8 cellular contexts compared by ENCODE assay signal in genomic region chr2:62704654-62705006, GRCh38. TPM values are rescaled to one million over a fixed set of nuclear protein-coding genes. Genes with fewer than 3 reads are reported as not detected.
DNase-seq lines count a peak whose midpoint lies in the region; ATAC-seq, FAIRE-seq and TF ChIP-seq lines count a peak whose summit lies in the region.

No MANE protein-coding gene starts in this region.

- intact Hi-C loops in K562 (cut with micrococcal nuclease) = loop anchor here (1.0 to 5.0 kb wide), 3 partner anchors 71 to 247 kb away; partner anchors contain the start of gene TMEM17
- intact Hi-C loops in lower lobe of right lung (cut with DNase I) = no loop called here
- intact Hi-C loops in sciatic nerve (cut with DNase I) = loop anchor here (10.0 kb wide), 1 partner anchor 240 kb away; no protein-coding TSS in a partner anchor

- H3K4me2 ChIP-seq in K562 (ENCODE audit: insufficient read depth, low read length) = peak overlapping the region; percentile 83

- peaks cover 0 to 20% of the 10 kb centered on the region in 2 experiments; a peak in 2 of 5 replicates for H3K4me1 ChIP-seq in K562 (replicated peaks in 1 of 2; ENCODE audit: control insufficient read depth in 2 of 2, insufficient read depth in 2 of 2, low read length in 2 of 2)
- H3K4me1 ChIP-seq in lower lobe of right lung = peaks cover 27% of the 10 kb centered on the region

- H3K9me3 ChIP-seq in K562 (replicated peaks; ENCODE audit: control insufficient read depth, insufficient read depth, low read depth, low read length) (no peaks in the 10 kb centered on the region), lower lobe of right lung (no peaks in the 10 kb centered on the region)

- peak overlapping the region; percentile 87 for H3K4me3 Mint-ChIP-seq in activated naive CD4-positive, alpha-beta T cell treated with anti-CD3 and anti-CD28 coated beads, Interleukin-2, amount 10 ng/mL, durations not matched to agents 7 days and 5 days
- peak overlapping the region; percentile 91 for H3K4me3 Mint-ChIP-seq in type B pancreatic cell

- peaks cover 15% of the 10 kb centered on the region for H3K36me3 Mint-ChIP-seq in activated naive CD4-positive, alpha-beta T cell treated with anti-CD3 and anti-CD28 coated beads, Interleukin-2, amount 10 ng/mL, durations not matched to agents 7 days and 5 days
- H3K36me3 Mint-ChIP-seq in type B pancreatic cell = peaks cover 10% of the 10 kb centered on the region

- no peak for TF ChIP-seq EP300 in K562 (IDR thresholded peaks at IDR 0.05; ENCODE audit: low read length)

- POLR2A ChIA-PET in K562 (lab: Yijun Ruan, JAX) = interaction anchor here (0.6 to 1.9 kb wide), 9 partner anchors 9 to 620 kb away, joined by 3 to 7 read pairs (median 4); partner anchors contain the start of gene TMEM17

- H3K79me2 ChIP-seq in K562 (ENCODE audit: control insufficient read depth, insufficient read depth, low read length) = peaks cover 35% of the 10 kb centered on the region

- CTCF ChIA-PET in activated naive CD4-positive, alpha-beta T cell treated with anti-CD3 and anti-CD28 coated beads, Interleukin-2, amount 10 ng/mL, durations not matched to agents 7 days and 5 days (lab: Charles Lee) = interaction anchor here (1.1 to 1.9 kb wide), 2 partner anchors 71 to 248 kb away, joined by 3 to 7 read pairs; no protein-coding TSS in a partner anchor
- CTCF ChIA-PET in K562 (lab: Yijun Ruan, JAX; ENCODE audit: low intra/inter-chr PET ratio) = interaction anchor here (0.6 kb wide), 1 partner anchor 1007 kb away, joined by 3 read pairs; no protein-coding TSS in a partner anchor

- H3K27me3 ChIP-seq in K562 (ENCODE audit: control insufficient read depth in 2 of 2, insufficient read depth in 2 of 2, low read length in 2 of 2) (no peaks in the 10 kb centered on the region), lower lobe of right lung (ENCODE audit: low read depth) (no peaks in the 10 kb centered on the region)

- ATAC-seq in K562 (no peak), lower lobe of right lung (no peak), sciatic nerve (no peak)

- in situ Hi-C loops in K562 (cut with MboI) = no loop called here

- no peak for TF ChIP-seq RAD21 in K562 (CRISPR knock-in tag; conservative IDR thresholded peaks at IDR 0.05 in 1 of 2, IDR thresholded peaks at IDR 0.05 in 1 of 2)

- TF ChIP-seq CTCF in K562 (IDR thresholded peaks at IDR 0.05 in 2 of 3, conservative IDR thresholded peaks at IDR 0.05 in 1 of 3; ENCODE audit: insufficient read depth in 2 of 3, low read depth in 1 of 3, low read length in 3 of 3) = no peak
- TF ChIP-seq CTCF in lower lobe of right lung (IDR thresholded peaks at IDR 0.05) = no peak
- no peak for TF ChIP-seq CTCF in type B pancreatic cell (conservative IDR thresholded peaks at IDR 0.05)

- DNase-seq in activated naive CD4-positive, alpha-beta T cell treated with anti-CD3 and anti-CD28 coated beads, Interleukin-2, amount 10 ng/mL, durations not matched to agents 7 days and 5 days = no peak
- no peak for DNase-seq in activated naive CD4-positive, alpha-beta T cell treated with Interleukin-2 at 50 U/mL for 16 hours
- DNase-seq in K562 (ENCODE audit: extremely low read depth in 1 of 4, low spot score in 3 of 4) (no peak), lower lobe of right lung (no peak), type B pancreatic cell (ENCODE audit: extremely low spot score, unreplicated experiment) (no peak), OCI-M1 (lab: John Stamatoyannopoulos, UW) (no peak), sciatic nerve (ENCODE audit: low spot score) (no peak)
- no peak for DNase-seq in activated CD4-positive, alpha-beta T cell treated with anti-CD3 and anti-CD28 coated beads for 1 hour

- H3K27ac Mint-ChIP-seq in activated naive CD4-positive, alpha-beta T cell treated with anti-CD3 and anti-CD28 coated beads, Interleukin-2, amount 10 ng/mL, durations not matched to agents 7 days and 5 days = peak overlapping the region; percentile 78
- peak overlapping the region; percentile 84 for H3K27ac Mint-ChIP-seq in type B pancreatic cell

- H3K36me3 ChIP-seq in K562 (ENCODE audit: control insufficient read depth, insufficient read depth, low read length) = peaks cover 16% of the 10 kb centered on the region
- no peaks in the 10 kb centered on the region for H3K36me3 ChIP-seq in lower lobe of right lung

- H3K9ac ChIP-seq in K562 (ENCODE audit: insufficient read depth in 1 of 2, low read depth in 2 of 2, low read length in 2 of 2) = peak overlapping the region; percentile 81 to 87; a peak in 3 of 4 replicates

- H4K20me1 ChIP-seq in K562 (replicated peaks; ENCODE audit: control insufficient read depth, insufficient read depth, low read length) = no peaks in the 10 kb centered on the region

- peak; percentile 29 for FAIRE-seq in K562 (lab: Jason Lieb, UNC)

- H3K9me1 ChIP-seq in K562 (ENCODE audit: control insufficient read depth, insufficient read depth, low read length) = no peaks in the 10 kb centered on the region

- no peak for TF ChIP-seq POLR2A in K562 (conservative IDR thresholded peaks at IDR 0.05)

- 0% methylated on average over 2 of the region's 2 CpGs for WGBS in K562 (ENCODE audit: insufficient coverage, low coverage, missing lambda C conversion rate)

- H3K4me3 ChIP-seq in K562 (peak overlapping the region; percentile 57), lower lobe of right lung (peak overlapping the region; percentile 78)

- H3K4me1 Mint-ChIP-seq in activated naive CD4-positive, alpha-beta T cell treated with anti-CD3 and anti-CD28 coated beads, Interleukin-2, amount 10 ng/mL, durations not matched to agents 7 days and 5 days = peaks cover 32% of the 10 kb centered on the region
- H3K4me1 Mint-ChIP-seq in type B pancreatic cell (ENCODE audit: unreplicated experiment) = peaks cover 25% of the 10 kb centered on the region

- H3K9me3 Mint-ChIP-seq in activated naive CD4-positive, alpha-beta T cell treated with anti-CD3 and anti-CD28 coated beads, Interleukin-2, amount 10 ng/mL, durations not matched to agents 7 days and 5 days = peaks cover 6% of the 10 kb centered on the region
- H3K9me3 Mint-ChIP-seq in type B pancreatic cell = peaks cover 6% of the 10 kb centered on the region

- BruUV-seq in K562 (replicated peaks; lab: Mats Ljungman, UMichigan) = TSS peak; percentile 86

- H3K27ac ChIP-seq in K562 (ENCODE audit: extremely low read depth, low read depth, low read length) (peak overlapping the region; percentile 69), lower lobe of right lung (peak overlapping the region; percentile 83)

- H2AFZ ChIP-seq in K562 (ENCODE audit: low read depth, low read length) = peak overlapping the region; percentile 80

- peaks cover 13% of the 10 kb centered on the region for H3K27me3 Mint-ChIP-seq in activated naive CD4-positive, alpha-beta T cell treated with anti-CD3 and anti-CD28 coated beads, Interleukin-2, amount 10 ng/mL, durations not matched to agents 7 days and 5 days
- no peaks in the 10 kb centered on the region for H3K27me3 Mint-ChIP-seq in type B pancreatic cell

TF ChIP-seq in K562, 482 proteins besides CTCF, POLR2A, EP300 and RAD21 (continues in another document):
- TF ChIP-seq STAT5A (IDR thresholded peaks at IDR 0.05; ENCODE audit: borderline replicate concordance, low read length) = no peak
- 0 out of 2 replicates have a peak, but pooled peaks have one; percentile 2 for TF ChIP-seq MTA1 (IDR thresholded peaks at IDR 0.05; ENCODE audit: borderline replicate concordance)
- peak; percentile 14 for TF ChIP-seq SAP30 (IDR thresholded peaks at IDR 0.05; ENCODE audit: borderline replicate concordance, insufficient read depth, low read depth, low read length, poor library complexity, severe bottlenecking)

RNA-seq across cellular contexts. Expression of gene EHBP1, which starts 0.9 kb away (rescaled TPM):
- total RNA-seq in K562 (2011; cell fraction: chromatin; rRNA removed; ENCODE audit: low replicate concordance) = 56.2 and 142 TPM in 2 replicates
- 22.2 and 34.2 TPM in 2 replicates for total RNA-seq in K562 (2011; cell fraction: nucleolus; rRNA removed)
- total RNA-seq in K562 (2011; cell fraction: nucleoplasm; rRNA removed) = 48.4 and 56.4 TPM in 2 replicates
- total RNA-seq in K562 (2014; rRNA removed) (18.0 and 19.3 TPM in 2 replicates), K562 (2014; rRNA removed; fragmentation: Illumina TruSeq; extraction: Trizol) (26.4 and 29.4 TPM in 2 replicates), K562 (2015; rRNA removed; fragmentation: Illumina TruSeq; extraction: Trizol) (18.8 and 23.3 TPM in 2 replicates), K562 (2021) (23.5 and 25.7 TPM in 2 replicates), lower lobe of right lung (45.8 TPM), type B pancreatic cell (ENCODE audit: low replicate concordance) (59.2 and 60.0 TPM in 2 replicates), sciatic nerve (310 TPM)
- polyA plus RNA-seq in K562 (2011; rRNA removed) (17.1 and 19.2 TPM in 2 replicates), K562 (2014; fragmentation: Illumina TruSeq; extraction: Trizol) (22.0 and 26.6 TPM in 2 replicates), K562 (2014; fragmentation: Nextera tagmentation; extraction: Ambion mirVana) (1 to 10 TPM; 8.9 to 9.6 TPM), K562 (2014; rRNA removed) (18.4 and 18.5 TPM in 2 replicates)
- 3.4 and 7.1 TPM in 2 replicates for polyA plus RNA-seq in K562 (2011; cell fraction: cytosol; rRNA removed)
- polyA plus RNA-seq in K562 (2011; cell fraction: nucleus; rRNA removed) = 20.8 and 21.1 TPM in 2 replicates
- 18.0 and 20.8 TPM in 2 replicates for polyA plus RNA-seq in K562 (2012)
- 66.7 and 79.8 TPM in 2 replicates for polyA minus RNA-seq in K562 (2011; rRNA and poly(A)+ RNA removed)
- polyA minus RNA-seq in K562 (2011; cell fraction: cytosol; rRNA and poly(A)+ RNA removed) = 13.6 and 15.0 TPM in 2 replicates
- polyA minus RNA-seq in K562 (2011; cell fraction: nucleus; rRNA and poly(A)+ RNA removed) = 41.3 and 76.3 TPM in 2 replicates
